1 cellular context compared by ENCODE assay signal in genomic region chr22:20354238-20354975, GRCh38.
TF ChIP-seq lines count a peak whose summit lies in the region.

No MANE protein-coding gene starts in this region.

TF ChIP-seq in HEK293, 187 proteins besides CTCF, POLR2A, EP300 and RAD21:
- TF ChIP-seq, protein P1, sequence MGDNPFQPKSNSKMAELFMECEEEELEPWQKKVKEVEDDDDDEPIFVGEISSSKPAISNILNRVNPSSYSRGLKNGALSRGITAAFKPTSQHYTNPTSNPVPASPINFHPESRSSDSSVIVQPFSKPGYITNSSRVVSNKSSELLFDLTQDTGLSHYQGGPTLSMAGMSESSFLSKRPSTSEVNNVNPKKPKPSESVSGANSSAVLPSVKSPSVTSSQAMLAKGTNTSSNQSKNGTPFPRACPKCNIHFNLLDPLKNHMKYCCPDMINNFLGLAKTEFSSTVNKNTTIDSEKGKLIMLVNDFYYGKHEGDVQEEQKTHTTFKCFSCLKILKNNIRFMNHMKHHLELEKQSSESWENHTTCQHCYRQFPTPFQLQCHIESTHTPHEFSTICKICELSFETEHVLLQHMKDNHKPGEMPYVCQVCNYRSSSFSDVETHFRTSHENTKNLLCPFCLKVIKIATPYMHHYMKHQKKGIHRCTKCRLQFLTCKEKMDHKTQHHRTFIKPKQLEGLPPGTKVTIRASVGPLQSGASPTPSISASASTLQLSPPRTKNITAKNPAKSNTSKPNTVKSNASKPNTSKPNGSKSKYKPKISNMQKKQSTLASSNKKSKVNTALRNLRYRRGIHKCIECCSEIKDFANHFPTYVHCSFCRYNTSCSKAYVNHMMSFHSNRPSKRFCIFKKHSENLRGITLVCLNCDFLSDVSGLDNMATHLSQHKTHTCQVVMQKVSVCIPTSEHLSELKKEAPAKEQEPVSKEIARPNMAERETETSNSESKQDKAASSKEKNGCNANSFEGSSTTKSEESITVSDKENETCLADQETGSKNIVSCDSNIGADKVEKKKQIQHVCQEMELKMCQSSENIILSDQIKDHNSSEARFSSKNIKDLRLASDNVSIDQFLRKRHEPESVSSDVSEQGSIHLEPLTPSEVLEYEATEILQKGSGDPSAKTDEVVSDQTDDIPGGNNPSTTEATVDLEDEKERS (tag by site-specific recombination; IDR thresholded peaks at IDR 0.05), result no peak
- peak; percentile 21; the same call in 1 of the 2 replicates for TF ChIP-seq ZFHX2 (tag by site-specific recombination; conservative IDR thresholded peaks at IDR 0.05)
- TF ChIP-seq KLF1 (tag by site-specific recombination; IDR thresholded peaks at IDR 0.05), result peak; percentile 41; the same call in 1 of the 2 replicates
